In the genomic region with DNA sequence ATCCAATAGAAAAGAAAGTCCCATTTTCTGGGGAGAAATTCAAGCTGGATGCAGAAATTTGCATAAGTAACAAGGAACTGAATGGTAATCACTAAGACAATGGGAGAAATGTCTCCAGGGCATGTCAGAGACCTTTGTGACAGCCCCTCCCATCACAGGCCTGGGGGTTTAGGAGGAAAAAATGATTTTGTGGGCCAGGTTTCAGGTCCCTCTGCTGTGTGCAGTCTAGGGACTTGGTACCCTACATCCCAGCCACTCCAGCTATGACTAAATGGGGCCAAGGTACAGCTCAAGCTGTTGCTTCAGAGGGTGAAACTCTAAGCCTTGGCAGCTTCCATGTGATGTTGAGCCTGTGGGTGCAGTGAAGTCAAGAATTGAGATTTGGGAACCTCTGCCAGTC, we compare ENCODE assay signal across 29 cellular contexts.
"Had no signal": no experiment of that assay in that cellular context is flagged by ENCODE, and none has a peak within 500 bp of the region (broad histone marks: within the 10 kb centered on the region; RNA-seq: fewer than 3 reads in every experiment).

No MANE protein-coding gene starts in this region.

- H3K27ac Mint-ChIP-seq: stimulated activated effector memory CD8-positive, alpha-beta T cell treated with anti-CD3 and anti-CD28 coated beads, Interleukin-12 subunit alpha, Interleukin-12 subunit beta, amount 100 ng/mL, for 72 hours; stimulated activated memory B cell treated with anti-CD40 and anti-IgM and Interleukin-4, amounts not matched to agents 10 μg/mL and 1 μg/mL and 100 μg/mL, for 72 hours; stimulated activated naive B cell treated with anti-CD40 and anti-IgM and Interleukin-4, amounts not matched to agents 10 μg/mL and 1 μg/mL and 100 μg/mL, for 72 hours; stimulated activated naive CD8-positive, alpha-beta T cell treated with anti-CD3 and anti-CD28 coated beads, Interleukin-15, amount 100 ng/mL, for 72 hours; stimulated activated naive CD8-positive, alpha-beta T cell treated with anti-CD3 and anti-CD28 coated beads, Interleukin-15, Interleukin-2, amounts not matched to agents 100 ng/mL and 50 ng/mL, for 24 hours; type B pancreatic cell had no signal

- H3K4me1 Mint-ChIP-seq: stimulated activated effector memory CD8-positive, alpha-beta T cell treated with anti-CD3 and anti-CD28 coated beads, Interleukin-12 subunit alpha, Interleukin-12 subunit beta, amount 100 ng/mL, for 72 hours; stimulated activated memory B cell treated with anti-CD40 and anti-IgM and Interleukin-4, amounts not matched to agents 10 μg/mL and 1 μg/mL and 100 μg/mL, for 72 hours; stimulated activated naive B cell treated with anti-CD40 and anti-IgM and Interleukin-4, amounts not matched to agents 10 μg/mL and 1 μg/mL and 100 μg/mL, for 72 hours; stimulated activated naive CD8-positive, alpha-beta T cell treated with anti-CD3 and anti-CD28 coated beads, Interleukin-15, amount 100 ng/mL, for 72 hours had no signal

- H3K4me3 Mint-ChIP-seq: stimulated activated effector memory CD8-positive, alpha-beta T cell treated with anti-CD3 and anti-CD28 coated beads, Interleukin-12 subunit alpha, Interleukin-12 subunit beta, amount 100 ng/mL, for 72 hours; stimulated activated memory B cell treated with anti-CD40 and anti-IgM and Interleukin-4, amounts not matched to agents 10 μg/mL and 1 μg/mL and 100 μg/mL, for 72 hours; stimulated activated naive B cell treated with anti-CD40 and anti-IgM and Interleukin-4, amounts not matched to agents 10 μg/mL and 1 μg/mL and 100 μg/mL, for 72 hours; stimulated activated naive CD8-positive, alpha-beta T cell treated with anti-CD3 and anti-CD28 coated beads, Interleukin-15, amount 100 ng/mL, for 72 hours; stimulated activated naive CD8-positive, alpha-beta T cell treated with anti-CD3 and anti-CD28 coated beads, Interleukin-15, Interleukin-2, amounts not matched to agents 100 ng/mL and 50 ng/mL, for 24 hours; type B pancreatic cell had no signal

- FAIRE-seq: urothelium cell line had no signal

- H3K36me3 ChIP-seq: stomach, suprapubic skin, thoracic aorta, thyroid gland, tibial artery, tibial nerve, transverse colon, upper lobe of left lung, upper lobe of right lung, uterus, vagina had no signal

- ATAC-seq: stimulated activated effector memory CD8-positive, alpha-beta T cell treated with anti-CD3 and anti-CD28 coated beads, Interleukin-12 subunit alpha, Interleukin-12 subunit beta, amount 100 ng/mL, for 72 hours; stimulated activated memory B cell treated with anti-CD40 and anti-IgM and Interleukin-4, amounts not matched to agents 10 μg/mL and 1 μg/mL and 100 μg/mL, for 72 hours; stimulated activated naive B cell treated with anti-CD40 and anti-IgM and Interleukin-4, amounts not matched to agents 10 μg/mL and 1 μg/mL and 100 μg/mL, for 72 hours; stimulated activated naive CD8-positive, alpha-beta T cell treated with anti-CD3 and anti-CD28 coated beads, Interleukin-15, amount 100 ng/mL, for 72 hours; stimulated activated naive CD8-positive, alpha-beta T cell treated with anti-CD3 and anti-CD28 coated beads, Interleukin-15, Interleukin-2, amounts not matched to agents 100 U/mL and 50 U/mL, for 24 hours; upper lobe of right lung had no signal

- DNase-seq: stimulated activated CD4-positive, alpha-beta T cell treated with anti-CD3 and anti-CD28 coated beads, Interleukin-2, amount 100 ng/mL, for 48 hours; stimulated activated CD4-positive, alpha-beta T cell treated with anti-CD3 and anti-CD28 coated beads, Interleukin-4, amount 100 ng/mL, for 1 hour; stimulated activated CD4-positive, alpha-beta T cell treated with anti-CD3 and anti-CD28 coated beads, Interleukin-4, amount 100 ng/mL, for 24 hours; stimulated activated CD4-positive, alpha-beta T cell treated with anti-CD3 and anti-CD28 coated beads, Interleukin-4, amount 100 ng/mL, for 4 hours; stimulated activated CD8-positive, alpha-beta memory T cell treated with anti-CD3 and anti-CD28 coated beads, Interleukin-4, amount 100 ng/mL, for 48 hours; stimulated activated naive B cell treated with anti-CD40 and anti-IgM and Interleukin-4, amounts not matched to agents 10 μg/mL and 1 μg/mL and 100 μg/mL, for 72 hours; stimulated activated naive CD4-positive, alpha-beta T cell; stimulated activated naive CD4-positive, alpha-beta T cell treated with Interleukin-2 at 50 U/mL for 16 hours; stimulated activated naive CD8-positive, alpha-beta T cell treated with anti-CD3 and anti-CD28 coated beads, Interleukin-15, amount 100 ng/mL, for 72 hours; stimulated activated naive CD8-positive, alpha-beta T cell treated with anti-CD3 and anti-CD28 coated beads, Interleukin-15, Interleukin-2, amounts not matched to agents 100 U/mL and 50 U/mL, for 24 hours; stomach; substantia nigra; testis; thyroid gland; tibial artery; transverse colon; trophoblast cell; upper lobe of left lung; upper lobe of right lung; uterus had no signal

- H3K27me3 ChIP-seq: stomach, suprapubic skin, testis, thyroid gland, tibial artery, tibial nerve, transverse colon, upper lobe of left lung, upper lobe of right lung, uterus, vagina had no signal

- H3K27me3 Mint-ChIP-seq: stimulated activated memory B cell treated with anti-CD40 and anti-IgM and Interleukin-4, amounts not matched to agents 10 μg/mL and 1 μg/mL and 100 μg/mL, for 72 hours; stimulated activated naive B cell treated with anti-CD40 and anti-IgM and Interleukin-4, amounts not matched to agents 10 μg/mL and 1 μg/mL and 100 μg/mL, for 72 hours; stimulated activated naive CD8-positive, alpha-beta T cell treated with anti-CD3 and anti-CD28 coated beads, Interleukin-15, amount 100 ng/mL, for 72 hours; stimulated activated naive CD8-positive, alpha-beta T cell treated with anti-CD3 and anti-CD28 coated beads, Interleukin-15, Interleukin-2, amounts not matched to agents 100 ng/mL and 50 ng/mL, for 24 hours; type B pancreatic cell had no signal

- H3K4me1 ChIP-seq: stomach, suprapubic skin, testis, thyroid gland, tibial artery, tibial nerve, transverse colon, upper lobe of left lung, upper lobe of right lung, uterus, vagina had no signal

- H3K4me3 ChIP-seq: stomach, suprapubic skin, testis, thoracic aorta, thyroid gland, tibial artery, tibial nerve, transverse colon, upper lobe of left lung, upper lobe of right lung, uterus, vagina had no signal

- H3K9me3 ChIP-seq: suprapubic skin, testis, thyroid gland, transverse colon, upper lobe of right lung, uterus, vagina had no signal

- H3K27ac ChIP-seq: stomach, suprapubic skin, testis, thoracic aorta, thyroid gland, tibial artery, tibial nerve, transverse colon, upper lobe of left lung, upper lobe of right lung, uterus, vagina had no signal

- H3K36me3 Mint-ChIP-seq: stimulated activated effector memory CD8-positive, alpha-beta T cell treated with anti-CD3 and anti-CD28 coated beads, Interleukin-12 subunit alpha, Interleukin-12 subunit beta, amount 100 ng/mL, for 72 hours; stimulated activated memory B cell treated with anti-CD40 and anti-IgM and Interleukin-4, amounts not matched to agents 10 μg/mL and 1 μg/mL and 100 μg/mL, for 72 hours; stimulated activated naive B cell treated with anti-CD40 and anti-IgM and Interleukin-4, amounts not matched to agents 10 μg/mL and 1 μg/mL and 100 μg/mL, for 72 hours; type B pancreatic cell had no signal
